ENCODE assay signal across 28 cellular contexts in the genomic region with DNA sequence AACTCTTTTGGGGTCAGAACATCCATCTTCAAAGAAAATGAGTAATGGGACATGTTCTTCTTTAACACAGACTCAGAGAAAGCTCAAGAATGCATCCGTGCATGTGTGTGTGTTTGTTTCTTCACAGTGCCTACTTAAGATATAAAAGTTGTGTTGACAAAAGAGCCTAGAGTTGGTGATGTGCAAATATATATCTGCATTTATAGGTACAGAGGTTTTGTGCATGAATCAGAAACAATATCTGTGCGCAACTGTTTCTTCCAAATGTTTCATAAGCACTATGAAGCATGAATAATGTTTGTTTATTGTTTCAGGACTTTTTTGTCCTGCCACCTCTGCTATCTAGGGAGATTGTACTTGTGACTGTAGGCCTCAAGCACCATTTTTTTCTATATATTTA.
"Had no signal": no experiment of that assay in that cellular context is flagged by ENCODE, and none has a peak within 500 bp of the region (broad histone marks: within the 10 kb centered on the region; RNA-seq: fewer than 3 reads in every experiment).

No MANE protein-coding gene starts in this region.

- H3K27ac ChIP-seq: neural progenitor cell, ovary, parathyroid adenoma, psoas muscle, right lobe of liver, sigmoid colon, stomach, thoracic aorta, thyroid gland, tibial nerve, upper lobe of left lung, vagina had no signal

- H3K27me3 Mint-ChIP-seq: progenitor cell of endocrine pancreas; stimulated activated naive B cell treated with anti-CD40 and anti-IgM and Interleukin-4, amounts not matched to agents 10 μg/mL and 1 μg/mL and 100 μg/mL, for 72 hours; stimulated activated naive CD8-positive, alpha-beta T cell treated with anti-CD3 and anti-CD28 coated beads, Interleukin-15, Interleukin-2, amounts not matched to agents 100 ng/mL and 50 ng/mL, for 24 hours had no signal

- H3K4me2 ChIP-seq: neural progenitor cell had no signal

- H3K9ac ChIP-seq: neural progenitor cell, parathyroid adenoma had no signal

- H3K36me3 ChIP-seq: neural progenitor cell, ovary, right lobe of liver, sigmoid colon, stomach, thoracic aorta, thyroid gland, tibial nerve, upper lobe of left lung, vagina had no signal

- H3K9me3 ChIP-seq: ovary, psoas muscle, right lobe of liver, sigmoid colon, stomach, thoracic aorta, thyroid gland, tibial nerve, upper lobe of left lung, vagina had no signal

- H2AFZ ChIP-seq: neural progenitor cell, parathyroid adenoma had no signal

- H3K27me3 ChIP-seq: neural progenitor cell, ovary, right lobe of liver, sigmoid colon, stomach, thyroid gland, tibial nerve, upper lobe of left lung, vagina had no signal

- H3K4me3 ChIP-seq: neural progenitor cell, ovary, psoas muscle, right lobe of liver, sigmoid colon, stomach, thoracic aorta, thyroid gland, tibial nerve, upper lobe of left lung, vagina had no signal

- H3K4me1 ChIP-seq: parathyroid adenoma, right lobe of liver, tibial nerve had no signal

- ATAC-seq: psoas muscle; right cardiac atrium; right lobe of liver; stimulated activated effector memory CD8-positive, alpha-beta T cell treated with anti-CD3 and anti-CD28 coated beads, Interleukin-12 subunit alpha, Interleukin-12 subunit beta, amount 100 ng/mL, for 72 hours; stimulated activated naive B cell treated with anti-CD40 and anti-IgM and Interleukin-4, amounts not matched to agents 10 μg/mL and 1 μg/mL and 100 μg/mL, for 72 hours had no signal

- H3K9me3 Mint-ChIP-seq: nephron; neural progenitor cell; stimulated activated effector memory CD8-positive, alpha-beta T cell treated with anti-CD3 and anti-CD28 coated beads, Interleukin-12 subunit alpha, Interleukin-12 subunit beta, amount 100 ng/mL, for 72 hours; stimulated activated naive B cell treated with anti-CD40 and anti-IgM and Interleukin-4, amounts not matched to agents 10 μg/mL and 1 μg/mL and 100 μg/mL, for 72 hours; stimulated activated naive CD8-positive, alpha-beta T cell treated with anti-CD3 and anti-CD28 coated beads, Interleukin-15, Interleukin-2, amounts not matched to agents 100 ng/mL and 50 ng/mL, for 24 hours had no signal

- H3K4me1 Mint-ChIP-seq: neural progenitor cell; stimulated activated effector memory CD8-positive, alpha-beta T cell treated with anti-CD3 and anti-CD28 coated beads, Interleukin-12 subunit alpha, Interleukin-12 subunit beta, amount 100 ng/mL, for 72 hours; stimulated activated naive B cell treated with anti-CD40 and anti-IgM and Interleukin-4, amounts not matched to agents 10 μg/mL and 1 μg/mL and 100 μg/mL, for 72 hours had no signal

- H3K4me3 Mint-ChIP-seq: nephron; neural progenitor cell; stimulated activated effector memory CD8-positive, alpha-beta T cell treated with anti-CD3 and anti-CD28 coated beads, Interleukin-12 subunit alpha, Interleukin-12 subunit beta, amount 100 ng/mL, for 72 hours; stimulated activated naive B cell treated with anti-CD40 and anti-IgM and Interleukin-4, amounts not matched to agents 10 μg/mL and 1 μg/mL and 100 μg/mL, for 72 hours; stimulated activated naive CD8-positive, alpha-beta T cell treated with anti-CD3 and anti-CD28 coated beads, Interleukin-15, Interleukin-2, amounts not matched to agents 100 ng/mL and 50 ng/mL, for 24 hours had no signal

- H3K79me2 ChIP-seq: parathyroid adenoma had no signal

- H3K27ac Mint-ChIP-seq: nephron; neural progenitor cell; progenitor cell of endocrine pancreas; stimulated activated effector memory CD8-positive, alpha-beta T cell treated with anti-CD3 and anti-CD28 coated beads, Interleukin-12 subunit alpha, Interleukin-12 subunit beta, amount 100 ng/mL, for 72 hours; stimulated activated naive B cell treated with anti-CD40 and anti-IgM and Interleukin-4, amounts not matched to agents 10 μg/mL and 1 μg/mL and 100 μg/mL, for 72 hours; stimulated activated naive CD8-positive, alpha-beta T cell treated with anti-CD3 and anti-CD28 coated beads, Interleukin-15, Interleukin-2, amounts not matched to agents 100 ng/mL and 50 ng/mL, for 24 hours had no signal

- DNase-seq: occipital lobe; ovary; posterior cingulate gyrus; psoas muscle; right cardiac atrium; right lobe of liver; sigmoid colon; small intestine; stimulated activated CD4-positive, alpha-beta T cell treated with anti-CD3 and anti-CD28 coated beads, Interleukin-15, amount 100 ng/mL, for 24 hours; stimulated activated CD4-positive, alpha-beta T cell treated with anti-CD3 and anti-CD28 coated beads, Interleukin-2, amount 100 ng/mL, for 24 hours; stimulated activated CD4-positive, alpha-beta T cell treated with anti-CD3 and anti-CD28 coated beads, Interleukin-2, amount 100 ng/mL, for 48 hours; stimulated activated CD4-positive, alpha-beta T cell treated with anti-CD3 and anti-CD28 coated beads, Interleukin-4, amount 100 ng/mL, for 24 hours; stimulated activated naive B cell treated with anti-CD40 and anti-IgM and Interleukin-4, amounts not matched to agents 10 μg/mL and 1 μg/mL and 100 μg/mL, for 72 hours; stimulated activated naive CD4-positive, alpha-beta T cell treated with Interleukin-2 at 50 U/mL for 16 hours; stomach; thyroid gland; trophoblast cell; upper lobe of left lung had no signal

- FAIRE-seq: urothelium cell line had no signal

- H3K36me3 Mint-ChIP-seq: neural progenitor cell; stimulated activated effector memory CD8-positive, alpha-beta T cell treated with anti-CD3 and anti-CD28 coated beads, Interleukin-12 subunit alpha, Interleukin-12 subunit beta, amount 100 ng/mL, for 72 hours; stimulated activated naive B cell treated with anti-CD40 and anti-IgM and Interleukin-4, amounts not matched to agents 10 μg/mL and 1 μg/mL and 100 μg/mL, for 72 hours had no signal
